In genomic region chr14:42110167-42110566, GRCh38 we compare ENCODE assay signal across 10 cellular contexts.
DNase-seq lines count a peak whose midpoint lies in the region; ATAC-seq and TF ChIP-seq lines count a peak whose summit lies in the region.
"Had no signal": no experiment of that assay in that cellular context is flagged by ENCODE, and none has a peak within 500 bp of the region (broad histone marks: within the 10 kb centered on the region; RNA-seq: fewer than 3 reads in every experiment).

No MANE protein-coding gene starts in this region.

- no peak overlapping the region for H3K27ac ChIP-seq in liver (ENCODE audit: low read depth in 1 of 2, low read length in 2 of 2)
- no peak overlapping the region for H3K27ac ChIP-seq in heart right ventricle
- H3K27ac ChIP-seq: adrenal gland had no signal

- TF ChIP-seq RAD21 in liver (IDR thresholded peaks at IDR 0.05), result peak; percentile 45 to 47

- no peaks in the 10 kb centered on the region for H3K36me3 ChIP-seq in liver (ENCODE audit: control insufficient read depth in 4 of 4, insufficient read depth in 3 of 4, low read depth in 1 of 4, low read length in 3 of 4)
- no peaks in the 10 kb centered on the region for H3K36me3 ChIP-seq in heart right ventricle
- H3K36me3 ChIP-seq: adrenal gland had no signal

- H3K9ac ChIP-seq in liver (ENCODE audit: low read depth in 1 of 2, low read length in 2 of 2), result no peak overlapping the region

- intact Hi-C loops in heart right ventricle (cut with DNase I), result no loop called here

- ATAC-seq in heart right ventricle (no peak), GM21723 (IDR thresholded peaks at IDR 0.05; ENCODE audit: unreplicated experiment) (no peak)

- H3K4me1 ChIP-seq in liver (ENCODE audit: control insufficient read depth in 4 of 4, insufficient read depth in 4 of 4, low read length in 3 of 4) (no peaks in the 10 kb centered on the region), heart right ventricle (no peaks in the 10 kb centered on the region)
- H3K4me1 ChIP-seq: adrenal gland had no signal

- peak; percentile 16 for TF ChIP-seq CTCF in liver (IDR thresholded peaks at IDR 0.05; ENCODE audit: low read depth, low read length, missing input control)
- TF ChIP-seq CTCF in heart right ventricle (IDR thresholded peaks at IDR 0.05), result peak in 2 of 9 donors; percentile 15 to 18

- DNase-seq in NOMO-1 treated with DMSO at 0.1 percent for 48 hours (lab: John Stamatoyannopoulos, UW; ENCODE audit: unreplicated experiment), result peak; percentile 10
- DNase-seq in NOMO-1 treated with dmso at 0.1 percent for 144 hours (lab: John Stamatoyannopoulos, UW; ENCODE audit: unreplicated experiment), result no peak
- DNase-seq in HuH-7 (ENCODE audit: low spot score), result peak; percentile 6
- DNase-seq in SK-N-DZ (ENCODE audit: low spot score), result peak; percentile 10
- no peak for DNase-seq in T1000 (lab: John Stamatoyannopoulos, UW)
- DNase-seq in heart right ventricle, result no peak
- DNase-seq: CD4-positive, CD25-positive, alpha-beta regulatory T cell had no signal

- H3K27me3 ChIP-seq in liver (ENCODE audit: control insufficient read depth in 4 of 4, insufficient read depth in 4 of 4, low read length in 3 of 4) (peaks cover 0 to 2% (median 0%) of the 10 kb centered on the region in 4 donors), heart right ventricle (no peaks in the 10 kb centered on the region)
- H3K27me3 ChIP-seq: adrenal gland had no signal

- WGBS in liver, result 70% methylated on average over 1 of the region's 1 CpG
- 54 to 55% methylated on average over 1 of the region's 1 CpG for WGBS in heart right ventricle, 2 donors

- H3K4me3 ChIP-seq in liver (ENCODE audit: low read depth in 1 of 3, low read length in 3 of 3), result no peak overlapping the region
- no peak overlapping the region for H3K4me3 ChIP-seq in heart right ventricle
- H3K4me3 ChIP-seq: adrenal gland had no signal

- H3K9me3 ChIP-seq in liver (ENCODE audit: control insufficient read depth in 4 of 4, low read length in 3 of 4) (peaks cover 0 to 9% (median 0%) of the 10 kb centered on the region in 4 donors), heart right ventricle (peaks cover 0 to 47% (median 6%) of the 10 kb centered on the region in 11 donors)
- H3K9me3 ChIP-seq: adrenal gland had no signal

TF ChIP-seq in liver, 16 proteins besides CTCF, POLR2A, EP300 and RAD21:
- TF ChIP-seq FOXA2 (IDR thresholded peaks at IDR 0.05), result no peak
- no peak for TF ChIP-seq SP1 (IDR thresholded peaks at IDR 0.05)
- no peak for TF ChIP-seq FOXA1 (IDR thresholded peaks at IDR 0.05)

Comparison
In these comparisons a context has a peak if more than half of its experiments do, and no peak if none do; other contexts are left out.
1. DNase-seq: peak in NOMO-1 treated with DMSO at 0.1 percent for 48 hours (single experiment), HuH-7 (single experiment) and SK-N-DZ (single experiment); none in NOMO-1 treated with dmso at 0.1 percent for 144 hours (single experiment), T1000 (single experiment) and heart right ventricle (0 of 2).